In genomic region chr9:131233556-131233955, GRCh38 we compare ENCODE assay signal across 16 cellular contexts. TPM values are rescaled to one million over a fixed set of nuclear protein-coding genes. Genes with fewer than 3 reads are reported as not detected.
A peak's percentile ranks its signal among the peaks of the same experiment; 100 is the strongest.
DNase-seq lines count a peak whose midpoint lies in the region; ATAC-seq and TF ChIP-seq lines count a peak whose summit lies in the region.
"Had no signal": no experiment of that assay in that cellular context is flagged by ENCODE, and none has a peak within 500 bp of the region (broad histone marks: within the 10 kb centered on the region; RNA-seq: fewer than 3 reads in every experiment).

No MANE protein-coding gene starts in this region.

- H3K9me3 ChIP-seq in heart left ventricle (no peaks in the 10 kb centered on the region), smooth muscle cell (replicated peaks; ENCODE audit: low read depth) (no peaks in the 10 kb centered on the region)
- H3K9me3 ChIP-seq: thoracic aorta had no signal

- ATAC-seq in heart left ventricle (no peak), left cardiac atrium (no peak), GM21367 (IDR thresholded peaks at IDR 0.05; ENCODE audit: unreplicated experiment) (no peak)
- peak; percentile 42 for ATAC-seq in effector memory CD8-positive, alpha-beta T cell (replicated peaks)
- peak; percentile 47 for ATAC-seq in stimulated activated effector memory CD8-positive, alpha-beta T cell treated with anti-CD3 and anti-CD28 coated beads, Interleukin-12 subunit alpha, Interleukin-12 subunit beta, amount 100 ng/mL, for 72 hours

- peak overlapping the region; percentile 88 for H3K27ac Mint-ChIP-seq in activated CD4-positive, alpha-beta memory T cell treated with anti-CD3 and anti-CD28 coated beads, Interleukin-2, amount 10 ng/mL, durations not matched to agents 7 days and 5 days
- H3K27ac Mint-ChIP-seq in effector memory CD8-positive, alpha-beta T cell: peak overlapping the region; percentile 92 to 98
- peak overlapping the region; percentile 97 for H3K27ac Mint-ChIP-seq in stimulated activated effector memory CD8-positive, alpha-beta T cell treated with anti-CD3 and anti-CD28 coated beads, Interleukin-12 subunit alpha, Interleukin-12 subunit beta, amount 100 ng/mL, for 72 hours
- H3K27ac Mint-ChIP-seq: endodermal cell, HFFc6 had no signal

- peaks cover 7% of the 10 kb centered on the region for H3F3A ChIP-seq in smooth muscle cell (ENCODE audit: low read depth)

- H2AFZ ChIP-seq in smooth muscle cell (ENCODE audit: low read depth): no peak overlapping the region

- peaks cover 42% of the 10 kb centered on the region for H3K4me1 Mint-ChIP-seq in activated CD4-positive, alpha-beta memory T cell treated with anti-CD3 and anti-CD28 coated beads, Interleukin-2, amount 10 ng/mL, durations not matched to agents 7 days and 5 days
- peaks cover 29 to 33% of the 10 kb centered on the region in 2 donors for H3K4me1 Mint-ChIP-seq in effector memory CD8-positive, alpha-beta T cell (ENCODE audit: low read depth in 2 of 2)
- H3K4me1 Mint-ChIP-seq in stimulated activated effector memory CD8-positive, alpha-beta T cell treated with anti-CD3 and anti-CD28 coated beads, Interleukin-12 subunit alpha, Interleukin-12 subunit beta, amount 100 ng/mL, for 72 hours: peaks cover 40% of the 10 kb centered on the region

- intact Hi-C loops in heart left ventricle (cut with DNase I): loop anchor here in 3 of 10 donors (5.0 to 10.0 kb wide), 2 partner anchors 46 to 101 kb away; no protein-coding TSS in a partner anchor
- intact Hi-C loops in left cardiac atrium (cut with DNase I): no loop called here

- H3K4me1 ChIP-seq in heart left ventricle: peaks cover 0 to 48% (median 32%) of the 10 kb centered on the region in 12 donors
- H3K4me1 ChIP-seq in smooth muscle cell (ENCODE audit: low read depth): peaks cover 18% of the 10 kb centered on the region

- CTCF ChIA-PET in activated CD4-positive, alpha-beta memory T cell treated with anti-CD3 and anti-CD28 coated beads, Interleukin-2, amount 10 ng/mL, durations not matched to agents 7 days and 5 days (lab: Charles Lee): interaction anchor here (0.8 to 1.0 kb wide), 2 partner anchors 19 to 22 kb away, joined by 3 read pairs; no protein-coding TSS in a partner anchor

- H3K36me3 ChIP-seq in heart left ventricle (peaks cover 0 to 68% (median 51%) of the 10 kb centered on the region in 9 donors), smooth muscle cell (ENCODE audit: low read depth) (peaks cover 1% of the 10 kb centered on the region)

- WGBS in heart left ventricle, 4 donors: 89 to 95% (median 90%) methylated on average over 11 of the region's 11 CpGs
- WGBS in smooth muscle cell (ENCODE audit: low lambda C conversion rate): 98% methylated on average over 11 of the region's 11 CpGs

- H3K4me2 ChIP-seq in smooth muscle cell: no peak overlapping the region

- H3K36me3 Mint-ChIP-seq in activated CD4-positive, alpha-beta memory T cell treated with anti-CD3 and anti-CD28 coated beads, Interleukin-2, amount 10 ng/mL, durations not matched to agents 7 days and 5 days (ENCODE audit: low read depth): peaks cover 50% of the 10 kb centered on the region
- peaks cover 52% of the 10 kb centered on the region for H3K36me3 Mint-ChIP-seq in effector memory CD8-positive, alpha-beta T cell (ENCODE audit: insufficient read depth)
- peaks cover 64% of the 10 kb centered on the region for H3K36me3 Mint-ChIP-seq in stimulated activated effector memory CD8-positive, alpha-beta T cell treated with anti-CD3 and anti-CD28 coated beads, Interleukin-12 subunit alpha, Interleukin-12 subunit beta, amount 100 ng/mL, for 72 hours

- no peaks in the 10 kb centered on the region for H3K9me3 Mint-ChIP-seq in activated CD4-positive, alpha-beta memory T cell treated with anti-CD3 and anti-CD28 coated beads, Interleukin-2, amount 10 ng/mL, durations not matched to agents 7 days and 5 days
- no peaks in the 10 kb centered on the region for H3K9me3 Mint-ChIP-seq in effector memory CD8-positive, alpha-beta T cell
- H3K9me3 Mint-ChIP-seq in stimulated activated effector memory CD8-positive, alpha-beta T cell treated with anti-CD3 and anti-CD28 coated beads, Interleukin-12 subunit alpha, Interleukin-12 subunit beta, amount 100 ng/mL, for 72 hours: no peaks in the 10 kb centered on the region
- H3K9me3 Mint-ChIP-seq: endodermal cell, HFFc6 had no signal

- H3K27me3 Mint-ChIP-seq in activated CD4-positive, alpha-beta memory T cell treated with anti-CD3 and anti-CD28 coated beads, Interleukin-2, amount 10 ng/mL, durations not matched to agents 7 days and 5 days: no peaks in the 10 kb centered on the region
- no peaks in the 10 kb centered on the region for H3K27me3 Mint-ChIP-seq in effector memory CD8-positive, alpha-beta T cell

- peak overlapping the region in 1 of 12 donors; percentile 5 for H3K4me3 ChIP-seq in heart left ventricle
- no peak overlapping the region for H3K4me3 ChIP-seq in smooth muscle cell
- H3K4me3 ChIP-seq: thoracic aorta had no signal

- peak in 1 of 5 donors; percentile 15 for DNase-seq in heart left ventricle
- DNase-seq in left cardiac atrium: no peak
- DNase-seq in activated CD4-positive, alpha-beta memory T cell treated with anti-CD3 and anti-CD28 coated beads, Interleukin-2, amount 10 ng/mL, durations not matched to agents 7 days and 5 days: no peak
- peak in 1 of 3 experiments; percentile 43 for DNase-seq in effector memory CD8-positive, alpha-beta T cell
- DNase-seq in stimulated activated effector memory CD8-positive, alpha-beta T cell treated with anti-CD3 and anti-CD28 coated beads, Interleukin-12 subunit alpha, Interleukin-12 subunit beta, amount 100 ng/mL, for 72 hours (ENCODE audit: low spot score in 2 of 2): no peak
- no peak for DNase-seq in GM13977 (ENCODE audit: low spot score)
- no peak for DNase-seq in smooth muscle cell (lab: John Stamatoyannopoulos, UW; ENCODE audit: unreplicated experiment)
- DNase-seq: cerebellar nuclear complex; endodermal cell; HFFc6; hippocampal formation; kidney glomerular epithelial cell; NCI-H1436; stimulated activated CD4-positive, alpha-beta T cell treated with anti-CD3 and anti-CD28 coated beads, Interleukin-4, amount 100 ng/mL, for 1 hour had no signal

- peak overlapping the region in 7 of 12 donors; percentile 61 to 96 (median 88) for H3K27ac ChIP-seq in heart left ventricle
- H3K27ac ChIP-seq in smooth muscle cell (ENCODE audit: low read depth): no peak overlapping the region
- H3K27ac ChIP-seq: thoracic aorta had no signal

- TF ChIP-seq POLR2A in heart left ventricle (IDR thresholded peaks at IDR 0.05): no peak

- no peaks in the 10 kb centered on the region for H3K79me2 ChIP-seq in smooth muscle cell (ENCODE audit: low read depth)

- H4K20me1 ChIP-seq in smooth muscle cell (ENCODE audit: low read depth): no peaks in the 10 kb centered on the region

- peak overlapping the region; percentile 52 for H3K4me3 Mint-ChIP-seq in activated CD4-positive, alpha-beta memory T cell treated with anti-CD3 and anti-CD28 coated beads, Interleukin-2, amount 10 ng/mL, durations not matched to agents 7 days and 5 days
- peak overlapping the region; percentile 67 to 73 for H3K4me3 Mint-ChIP-seq in effector memory CD8-positive, alpha-beta T cell
- peak overlapping the region; percentile 57 for H3K4me3 Mint-ChIP-seq in stimulated activated effector memory CD8-positive, alpha-beta T cell treated with anti-CD3 and anti-CD28 coated beads, Interleukin-12 subunit alpha, Interleukin-12 subunit beta, amount 100 ng/mL, for 72 hours
- H3K4me3 Mint-ChIP-seq: endodermal cell, HFFc6 had no signal

- POLR2A ChIA-PET in activated CD4-positive, alpha-beta memory T cell treated with anti-CD3 and anti-CD28 coated beads, Interleukin-2, amount 10 ng/mL, durations not matched to agents 7 days and 5 days (lab: Charles Lee): interaction anchor here (0.7 to 8.7 kb wide), 5 partner anchors 19 to 195 kb away, joined by 3 to 101 read pairs (median 12); partner anchors contain the start of gene FAM78A

- TF ChIP-seq CTCF in heart left ventricle (IDR thresholded peaks at IDR 0.05) (no peak), GM13977 (IDR thresholded peaks at IDR 0.05; ENCODE audit: extremely low read depth, insufficient read depth, missing control alignments) (no peak), smooth muscle cell (IDR thresholded peaks at IDR 0.05; ENCODE audit: borderline replicate concordance, insufficient read depth, poor library complexity, severe bottlenecking) (no peak)

- H3K9ac ChIP-seq in smooth muscle cell (ENCODE audit: low read depth): no peak overlapping the region

- in situ Hi-C loops in GM13977 (cut with MboI; ENCODE audit: low pct_unique_long_range_greater_than_20kb, low sequenced_read_pairs, unreplicated experiment): no loop called here

- no peaks in the 10 kb centered on the region for H3K27me3 ChIP-seq in heart left ventricle
- H3K27me3 ChIP-seq in smooth muscle cell (ENCODE audit: low read depth): no peaks in the 10 kb centered on the region

RNA-seq across cellular contexts. Expression of gene FAM78A, which starts 42.8 kb away (rescaled TPM):
- total RNA-seq in heart left ventricle (10 to 100 TPM; 24.8 to 36.0 (median 33.4) TPM), left cardiac atrium (10 to 100 TPM; 50.4 to 60.5 TPM), smooth muscle cell (3.6 and 5.5 TPM in 2 replicates)
- polyA plus RNA-seq in heart left ventricle (10 to 100 TPM; 13.6 to 37.9 TPM), smooth muscle cell (3.3 and 4.2 TPM in 2 replicates)
- total RNA-seq in activated CD4-positive, alpha-beta memory T cell treated with anti-CD3 and anti-CD28 coated beads, Interleukin-2, amount 10 ng/mL, durations not matched to agents 7 days and 5 days: 10 to 100 TPM; 86.5 to 88.7 TPM

RNA-seq across cellular contexts. Expression of gene PLPP7, which starts 56.0 kb away (rescaled TPM):
- total RNA-seq in heart left ventricle (100 to 1,000 TPM in 6 of 9 donors, 10 to 100 TPM in 3; 78.8 to 293 (median 109) TPM), left cardiac atrium (100 to 1,000 TPM in 1 of 2 donors, 10 to 100 TPM in 1; 82.7 to 108 TPM), smooth muscle cell (0.94 and 4.2 TPM in 2 replicates)
- polyA plus RNA-seq in heart left ventricle (100 to 1,000 TPM in 1 of 2 donors, 10 to 100 TPM in 1; 56.1 to 166 TPM), smooth muscle cell (0.70 and 3.3 TPM in 2 replicates)
- not detected for total RNA-seq in activated CD4-positive, alpha-beta memory T cell treated with anti-CD3 and anti-CD28 coated beads, Interleukin-2, amount 10 ng/mL, durations not matched to agents 7 days and 5 days

Comparison
In these comparisons a context has a peak if more than half of its experiments do, and no peak if none do; other contexts are left out.
1. ATAC-seq: peak in effector memory CD8-positive, alpha-beta T cell (single experiment) and stimulated activated effector memory CD8-positive, alpha-beta T cell treated with anti-CD3 and anti-CD28 coated beads, Interleukin-12 subunit alpha, Interleukin-12 subunit beta, amount 100 ng/mL, for 72 hours (single experiment); none in heart left ventricle (0 of 4), left cardiac atrium (0 of 2) and GM21367 (single experiment).
2. RNA of gene PLPP7, which starts 56.0 kb away (total RNA-seq): 78.8 to 293 TPM in heart left ventricle and 82.7 to 108 TPM in left cardiac atrium; 0.94 to 4.2 TPM in smooth muscle cell and not detected in activated CD4-positive, alpha-beta memory T cell treated with anti-CD3 and anti-CD28 coated beads, Interleukin-2, amount 10 ng/mL, durations not matched to agents 7 days and 5 days; every median in the first group is over 10 times any median in the second.
3. Peak in every context shown above with its lines, with median percentiles within 50 percentile points of each other: H3K27ac Mint-ChIP-seq and H3K4me3 Mint-ChIP-seq.